Comparison of ENCODE assay signal across 1 cellular context in genomic region chr22:30286813-30287625, GRCh38.
TF ChIP-seq lines count a peak whose summit lies in the region.

No MANE protein-coding gene starts in this region.

TF ChIP-seq in HepG2, 621 proteins besides CTCF, POLR2A, EP300 and RAD21 (continued from another document and continues in another):
- TF ChIP-seq TRIM22 (IDR thresholded peaks at IDR 0.05) (no peak), MXD1 (CRISPR knock-in tag; IDR thresholded peaks at IDR 0.05) (no peak), ZNF674 (CRISPR knock-in tag; IDR thresholded peaks at IDR 0.05; ENCODE audit: low read depth) (no peak), NR2F1 (CRISPR knock-in tag; IDR thresholded peaks at IDR 0.05) (no peak), KMT2A (CRISPR knock-in tag; IDR thresholded peaks at IDR 0.05) (no peak), ZNF124 (CRISPR knock-in tag; IDR thresholded peaks at IDR 0.05) (no peak), ZNF629 (CRISPR knock-in tag; conservative IDR thresholded peaks at IDR 0.05) (no peak), IRF2 (CRISPR knock-in tag; IDR thresholded peaks at IDR 0.05) (0 out of 2 replicates have a peak, but pooled peaks have one; percentile 19), RBFOX2 (IDR thresholded peaks at IDR 0.05; ENCODE audit: low read depth, low read length) (no peak), ELF1 (CRISPR knock-in tag; IDR thresholded peaks at IDR 0.05) (no peak), SMARCE1 (IDR thresholded peaks at IDR 0.05; ENCODE audit: borderline replicate concordance) (no peak), SKI (IDR thresholded peaks at IDR 0.05; ENCODE audit: partially characterized antibody) (no peak), MAFG (CRISPR knock-in tag; IDR thresholded peaks at IDR 0.05) (0 out of 2 replicates have a peak, but pooled peaks have one; percentile 23), PRPF4 (IDR thresholded peaks at IDR 0.05; ENCODE audit: low read depth, low read length, poor library complexity, severe bottlenecking) (no peak), ZFP36 (IDR thresholded peaks at IDR 0.05; ENCODE audit: borderline replicate concordance, low read depth, low read length, partially characterized antibody) (no peak), SMC3 (IDR thresholded peaks at IDR 0.05; ENCODE audit: low read length) (peak; percentile 36; the same call in 1 of the 2 replicates), SMYD3 (CRISPR knock-in tag; IDR thresholded peaks at IDR 0.05) (no peak), SSRP1 (CRISPR knock-in tag; IDR thresholded peaks at IDR 0.05) (no peak), ZNF292 (CRISPR knock-in tag; IDR thresholded peaks at IDR 0.05; ENCODE audit: borderline replicate concordance, low read depth) (no peak), JARID2 (CRISPR knock-in tag; IDR thresholded peaks at IDR 0.05; ENCODE audit: insufficient replicate concordance) (no peak), PAX8 (CRISPR knock-in tag; IDR thresholded peaks at IDR 0.05; ENCODE audit: borderline replicate concordance) (no peak), MATR3 (CRISPR knock-in tag; IDR thresholded peaks at IDR 0.05) (no peak), STAG1 (CRISPR knock-in tag; IDR thresholded peaks at IDR 0.05) (peak; percentile 86), ZNF878 (CRISPR knock-in tag; IDR thresholded peaks at IDR 0.05) (no peak), ZNF776 (CRISPR knock-in tag; IDR thresholded peaks at IDR 0.05) (no peak), SP4 (CRISPR knock-in tag; IDR thresholded peaks at IDR 0.05) (no peak), ZNF652 (CRISPR knock-in tag; IDR thresholded peaks at IDR 0.05; ENCODE audit: borderline replicate concordance, low read depth) (no peak), GATA4 (IDR thresholded peaks at IDR 0.05; ENCODE audit: borderline replicate concordance, low read depth) (no peak), KDM6A (CRISPR knock-in tag; IDR thresholded peaks at IDR 0.05; ENCODE audit: low read depth) (no peak), SOX13 (IDR thresholded peaks at IDR 0.05) (no peak), SOX13 (CRISPR knock-in tag; conservative IDR thresholded peaks at IDR 0.05 in 1 of 2, IDR thresholded peaks at IDR 0.05 in 1 of 2) (no peak), HDAC2 (CRISPR knock-in tag; IDR thresholded peaks at IDR 0.05) (0 out of 2 replicates have a peak, but pooled peaks have one; percentile 20), ZNF382 (CRISPR knock-in tag; IDR thresholded peaks at IDR 0.05; ENCODE audit: borderline replicate concordance) (no peak), CEBPG (CRISPR knock-in tag; IDR thresholded peaks at IDR 0.05) (no peak), NBN (conservative IDR thresholded peaks at IDR 0.05) (no peak), ZNF577 (CRISPR knock-in tag; IDR thresholded peaks at IDR 0.05; ENCODE audit: borderline replicate concordance, low read depth) (no peak), SRF (IDR thresholded peaks at IDR 0.05; ENCODE audit: low read depth, low read length) (no peak), ISL2 (CRISPR knock-in tag; IDR thresholded peaks at IDR 0.05) (no peak), HDAC1 (CRISPR knock-in tag; IDR thresholded peaks at IDR 0.05) (no peak), NFIB (CRISPR knock-in tag; IDR thresholded peaks at IDR 0.05; ENCODE audit: borderline replicate concordance) (no peak), DR1 (CRISPR knock-in tag; IDR thresholded peaks at IDR 0.05) (no peak), ZNF580 (CRISPR knock-in tag; IDR thresholded peaks at IDR 0.05; ENCODE audit: borderline replicate concordance, low read depth) (peak; percentile 35; the same call in 1 of the 2 replicates), REPIN1 (CRISPR knock-in tag; IDR thresholded peaks at IDR 0.05; ENCODE audit: borderline replicate concordance, low read depth) (0 out of 2 replicates have a peak, but pooled peaks have one; percentile 36), GABPA (IDR thresholded peaks at IDR 0.05; ENCODE audit: low read depth, low read length) (no peak), GABPA (CRISPR knock-in tag; IDR thresholded peaks at IDR 0.05; ENCODE audit: low read depth) (no peak), ZNF564 (CRISPR knock-in tag; IDR thresholded peaks at IDR 0.05) (no peak), ZC3H13 (CRISPR knock-in tag; IDR thresholded peaks at IDR 0.05) (no peak), TBX2 (CRISPR knock-in tag; IDR thresholded peaks at IDR 0.05; ENCODE audit: borderline replicate concordance) (no peak), GABPB1 (CRISPR knock-in tag; IDR thresholded peaks at IDR 0.05) (peak; percentile 42; the same call in 1 of the 2 replicates), ZNF280D (CRISPR knock-in tag; IDR thresholded peaks at IDR 0.05) (no peak), ZNF446 (CRISPR knock-in tag; IDR thresholded peaks at IDR 0.05) (no peak), HHEX (CRISPR knock-in tag; IDR thresholded peaks at IDR 0.05) (no peak), HNRNPK (IDR thresholded peaks at IDR 0.05; ENCODE audit: low read depth, low read length, poor library complexity, severe bottlenecking) (no peak)
- TF ChIP-seq, protein P1, sequence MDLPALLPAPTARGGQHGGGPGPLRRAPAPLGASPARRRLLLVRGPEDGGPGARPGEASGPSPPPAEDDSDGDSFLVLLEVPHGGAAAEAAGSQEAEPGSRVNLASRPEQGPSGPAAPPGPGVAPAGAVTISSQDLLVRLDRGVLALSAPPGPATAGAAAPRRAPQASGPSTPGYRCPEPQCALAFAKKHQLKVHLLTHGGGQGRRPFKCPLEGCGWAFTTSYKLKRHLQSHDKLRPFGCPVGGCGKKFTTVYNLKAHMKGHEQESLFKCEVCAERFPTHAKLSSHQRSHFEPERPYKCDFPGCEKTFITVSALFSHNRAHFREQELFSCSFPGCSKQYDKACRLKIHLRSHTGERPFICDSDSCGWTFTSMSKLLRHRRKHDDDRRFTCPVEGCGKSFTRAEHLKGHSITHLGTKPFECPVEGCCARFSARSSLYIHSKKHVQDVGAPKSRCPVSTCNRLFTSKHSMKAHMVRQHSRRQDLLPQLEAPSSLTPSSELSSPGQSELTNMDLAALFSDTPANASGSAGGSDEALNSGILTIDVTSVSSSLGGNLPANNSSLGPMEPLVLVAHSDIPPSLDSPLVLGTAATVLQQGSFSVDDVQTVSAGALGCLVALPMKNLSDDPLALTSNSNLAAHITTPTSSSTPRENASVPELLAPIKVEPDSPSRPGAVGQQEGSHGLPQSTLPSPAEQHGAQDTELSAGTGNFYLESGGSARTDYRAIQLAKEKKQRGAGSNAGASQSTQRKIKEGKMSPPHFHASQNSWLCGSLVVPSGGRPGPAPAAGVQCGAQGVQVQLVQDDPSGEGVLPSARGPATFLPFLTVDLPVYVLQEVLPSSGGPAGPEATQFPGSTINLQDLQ (CRISPR knock-in tag; IDR thresholded peaks at IDR 0.05) = no peak
- TF ChIP-seq, protein P2, sequence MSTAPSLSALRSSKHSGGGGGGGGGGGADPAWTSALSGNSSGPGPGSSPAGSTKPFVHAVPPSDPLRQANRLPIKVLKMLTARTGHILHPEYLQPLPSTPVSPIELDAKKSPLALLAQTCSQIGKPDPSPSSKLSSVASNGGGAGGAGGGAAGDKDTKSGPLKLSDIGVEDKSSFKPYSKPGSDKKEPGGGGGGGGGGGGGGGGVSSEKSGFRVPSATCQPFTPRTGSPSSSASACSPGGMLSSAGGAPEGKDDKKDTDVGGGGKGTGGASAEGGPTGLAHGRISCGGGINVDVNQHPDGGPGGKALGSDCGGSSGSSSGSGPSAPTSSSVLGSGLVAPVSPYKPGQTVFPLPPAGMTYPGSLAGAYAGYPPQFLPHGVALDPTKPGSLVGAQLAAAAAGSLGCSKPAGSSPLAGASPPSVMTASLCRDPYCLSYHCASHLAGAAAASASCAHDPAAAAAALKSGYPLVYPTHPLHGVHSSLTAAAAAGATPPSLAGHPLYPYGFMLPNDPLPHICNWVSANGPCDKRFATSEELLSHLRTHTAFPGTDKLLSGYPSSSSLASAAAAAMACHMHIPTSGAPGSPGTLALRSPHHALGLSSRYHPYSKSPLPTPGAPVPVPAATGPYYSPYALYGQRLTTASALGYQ (CRISPR knock-in tag; IDR thresholded peaks at IDR 0.05) = no peak
- TF ChIP-seq, protein P3, sequence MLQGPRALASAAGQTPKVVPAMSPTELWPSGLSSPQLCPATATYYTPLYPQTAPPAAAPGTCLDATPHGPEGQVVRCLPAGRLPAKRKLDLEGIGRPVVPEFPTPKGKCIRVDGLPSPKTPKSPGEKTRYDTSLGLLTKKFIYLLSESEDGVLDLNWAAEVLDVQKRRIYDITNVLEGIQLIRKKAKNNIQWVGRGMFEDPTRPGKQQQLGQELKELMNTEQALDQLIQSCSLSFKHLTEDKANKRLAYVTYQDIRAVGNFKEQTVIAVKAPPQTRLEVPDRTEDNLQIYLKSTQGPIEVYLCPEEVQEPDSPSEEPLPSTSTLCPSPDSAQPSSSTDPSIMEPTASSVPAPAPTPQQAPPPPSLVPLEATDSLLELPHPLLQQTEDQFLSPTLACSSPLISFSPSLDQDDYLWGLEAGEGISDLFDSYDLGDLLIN (CRISPR knock-in tag; IDR thresholded peaks at IDR 0.05; ENCODE audit: borderline replicate concordance) = no peak
- TF ChIP-seq, protein P4, sequence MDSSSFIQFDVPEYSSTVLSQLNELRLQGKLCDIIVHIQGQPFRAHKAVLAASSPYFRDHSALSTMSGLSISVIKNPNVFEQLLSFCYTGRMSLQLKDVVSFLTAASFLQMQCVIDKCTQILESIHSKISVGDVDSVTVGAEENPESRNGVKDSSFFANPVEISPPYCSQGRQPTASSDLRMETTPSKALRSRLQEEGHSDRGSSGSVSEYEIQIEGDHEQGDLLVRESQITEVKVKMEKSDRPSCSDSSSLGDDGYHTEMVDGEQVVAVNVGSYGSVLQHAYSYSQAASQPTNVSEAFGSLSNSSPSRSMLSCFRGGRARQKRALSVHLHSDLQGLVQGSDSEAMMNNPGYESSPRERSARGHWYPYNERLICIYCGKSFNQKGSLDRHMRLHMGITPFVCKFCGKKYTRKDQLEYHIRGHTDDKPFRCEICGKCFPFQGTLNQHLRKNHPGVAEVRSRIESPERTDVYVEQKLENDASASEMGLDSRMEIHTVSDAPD (CRISPR knock-in tag; IDR thresholded peaks at IDR 0.05) = 0 out of 2 replicates have a peak, but pooled peaks have one; percentile 47
- TF ChIP-seq, protein P5, sequence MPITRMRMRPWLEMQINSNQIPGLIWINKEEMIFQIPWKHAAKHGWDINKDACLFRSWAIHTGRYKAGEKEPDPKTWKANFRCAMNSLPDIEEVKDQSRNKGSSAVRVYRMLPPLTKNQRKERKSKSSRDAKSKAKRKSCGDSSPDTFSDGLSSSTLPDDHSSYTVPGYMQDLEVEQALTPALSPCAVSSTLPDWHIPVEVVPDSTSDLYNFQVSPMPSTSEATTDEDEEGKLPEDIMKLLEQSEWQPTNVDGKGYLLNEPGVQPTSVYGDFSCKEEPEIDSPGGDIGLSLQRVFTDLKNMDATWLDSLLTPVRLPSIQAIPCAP (CRISPR knock-in tag; IDR thresholded peaks at IDR 0.05; ENCODE audit: low read depth) = no peak
- TF ChIP-seq, protein P6, sequence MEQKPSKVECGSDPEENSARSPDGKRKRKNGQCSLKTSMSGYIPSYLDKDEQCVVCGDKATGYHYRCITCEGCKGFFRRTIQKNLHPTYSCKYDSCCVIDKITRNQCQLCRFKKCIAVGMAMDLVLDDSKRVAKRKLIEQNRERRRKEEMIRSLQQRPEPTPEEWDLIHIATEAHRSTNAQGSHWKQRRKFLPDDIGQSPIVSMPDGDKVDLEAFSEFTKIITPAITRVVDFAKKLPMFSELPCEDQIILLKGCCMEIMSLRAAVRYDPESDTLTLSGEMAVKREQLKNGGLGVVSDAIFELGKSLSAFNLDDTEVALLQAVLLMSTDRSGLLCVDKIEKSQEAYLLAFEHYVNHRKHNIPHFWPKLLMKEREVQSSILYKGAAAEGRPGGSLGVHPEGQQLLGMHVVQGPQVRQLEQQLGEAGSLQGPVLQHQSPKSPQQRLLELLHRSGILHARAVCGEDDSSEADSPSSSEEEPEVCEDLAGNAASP (CRISPR knock-in tag; IDR thresholded peaks at IDR 0.05; ENCODE audit: borderline replicate concordance) = 0 out of 2 replicates have a peak, but pooled peaks have one; percentile 37
